Comparison of ENCODE assay signal across 13 cellular contexts in genomic region chr2:158011055-158011771, GRCh38.
DNase-seq lines count a peak whose midpoint lies in the region; ATAC-seq and TF ChIP-seq lines count a peak whose summit lies in the region.
"Had no signal": no experiment of that assay in that cellular context is flagged by ENCODE, and none has a peak within 500 bp of the region (broad histone marks: within the 10 kb centered on the region; RNA-seq: fewer than 3 reads in every experiment).

No MANE protein-coding gene starts in this region.

- H2BK120ac ChIP-seq in IMR-90 (ENCODE audit: low read depth, low read length): no peak overlapping the region

- H3K27me3 Mint-ChIP-seq in activated T-helper 1 cell treated with anti-CD3 and anti-CD28 coated beads, Interleukin-12 subunit alpha, Interleukin-12 subunit beta, Interleukin-2, Interleukin-4 antibody, amounts not matched to agents 30 ng/mL and 10 ng/mL and 1 ng/mL, durations not matched to agents 14 hours and 24 hours and 36 hours (ENCODE audit: insufficient read depth): peaks cover 1% of the 10 kb centered on the region
- H3K27me3 Mint-ChIP-seq in osteocyte (ENCODE audit: unreplicated experiment): peaks cover 7% of the 10 kb centered on the region

- no peaks in the 10 kb centered on the region for H3K9me3 ChIP-seq in IMR-90 (ENCODE audit: control insufficient read depth, insufficient read depth, low read length)
- H3K9me3 ChIP-seq: heart left ventricle had no signal

- H3K4me3 ChIP-seq in IMR-90 (ENCODE audit: insufficient read depth, low read depth, low read length): no peak overlapping the region
- H3K4me3 ChIP-seq: heart left ventricle had no signal

- no peak overlapping the region for H4K8ac ChIP-seq in IMR-90 (ENCODE audit: low read depth in 2 of 2, low read length in 2 of 2)

- H3K4me2 ChIP-seq in IMR-90 (ENCODE audit: low read depth, low read length): no peak overlapping the region

- CTCF ChIA-PET in IMR-90 (lab: Yijun Ruan, JAX) (interaction anchor here (0.7 to 1.0 kb wide), 2 partner anchors 502 to 706 kb away, joined by 3 read pairs; no protein-coding TSS in a partner anchor), GM10248 (lab: Yijun Ruan, JAX) (interaction anchor here (0.8 to 5.6 kb wide), 21 partner anchors 9 to 743 kb away, joined by 3 to 49 read pairs (median 3); no protein-coding TSS in a partner anchor)

- H3K9ac ChIP-seq in IMR-90 (ENCODE audit: low read depth, low read length): no peak overlapping the region

- H3K27ac Mint-ChIP-seq in activated T-helper 1 cell treated with anti-CD3 and anti-CD28 coated beads, Interleukin-12 subunit alpha, Interleukin-12 subunit beta, Interleukin-2, Interleukin-4 antibody, amounts not matched to agents 30 ng/mL and 10 ng/mL and 1 ng/mL, durations not matched to agents 14 hours and 24 hours and 36 hours: peak overlapping the region; percentile 76
- H3K27ac Mint-ChIP-seq in osteocyte (ENCODE audit: unreplicated experiment): no peak overlapping the region
- H3K27ac Mint-ChIP-seq: progenitor cell of endocrine pancreas; T-helper 2 cell treated with Interferon-gamma antibody and Interleukin-4, amounts not matched to agents 5 μg/mL and 100 μg/mL, for 36 hours had no signal

- H3K4me3 Mint-ChIP-seq in activated T-helper 1 cell treated with anti-CD3 and anti-CD28 coated beads, Interleukin-12 subunit alpha, Interleukin-12 subunit beta, Interleukin-2, Interleukin-4 antibody, amounts not matched to agents 30 ng/mL and 10 ng/mL and 1 ng/mL, durations not matched to agents 14 hours and 24 hours and 36 hours: no peak overlapping the region
- H3K4me3 Mint-ChIP-seq in osteocyte (ENCODE audit: unreplicated experiment): no peak overlapping the region
- H3K4me3 Mint-ChIP-seq: CD14-positive monocyte; T-helper 2 cell treated with Interferon-gamma antibody and Interleukin-4, amounts not matched to agents 5 μg/mL and 100 μg/mL, for 36 hours had no signal

- H3K36me3 ChIP-seq in IMR-90 (ENCODE audit: control insufficient read depth, insufficient read depth, low read length): no peaks in the 10 kb centered on the region
- H3K36me3 ChIP-seq: heart left ventricle had no signal

- peak; percentile 49 for DNase-seq in ELR (ENCODE audit: low read depth)
- DNase-seq in IMR-90: no peak
- no peak for DNase-seq in activated T-helper 1 cell treated with anti-CD3 and anti-CD28 coated beads, Interleukin-12 subunit alpha, Interleukin-12 subunit beta, Interleukin-2, Interleukin-4 antibody, amounts not matched to agents 30 ng/mL and 10 ng/mL and 1 ng/mL, durations not matched to agents 14 hours and 24 hours and 36 hours (ENCODE audit: low spot score)
- peak; percentile 7 for DNase-seq in iris pigment epithelial cell (ENCODE audit: low read depth)
- no peak for DNase-seq in osteocyte (ENCODE audit: extremely low spot score, unreplicated experiment)
- DNase-seq in GM10248 (ENCODE audit: extremely low spot score): no peak
- DNase-seq in inferior parietal cortex (ENCODE audit: extremely low spot score): no peak
- DNase-seq: amygdala, heart left ventricle had no signal

- no CpG with 5 or more reads among the region's 5 CpGs for WGBS in IMR-90 (ENCODE audit: extremely low coverage in 2 of 2, insufficient read length in 1 of 2), 2 experiments

- H3K18ac ChIP-seq in IMR-90 (ENCODE audit: low read depth, low read length): no peak overlapping the region

- no peaks in the 10 kb centered on the region for H3K79me1 ChIP-seq in IMR-90 (ENCODE audit: low read depth in 1 of 2, low read length in 2 of 2)

- TF ChIP-seq POLR2A in IMR-90 (IDR thresholded peaks at IDR 0.05; ENCODE audit: low read depth, low read length): no peak

- dilution Hi-C loops in IMR-90 (cut with HindIII; ENCODE audit: low sequenced_read_pairs, unreplicated experiment): no loop called here

- no peaks in the 10 kb centered on the region for H4K20me1 ChIP-seq in IMR-90 (ENCODE audit: insufficient read depth, low read length)

- no peak overlapping the region for H2AK9ac ChIP-seq in IMR-90 (replicated peaks; ENCODE audit: low read depth, low read length, poor library complexity)

- intact Hi-C loops in IMR-90 (cut with micrococcal nuclease): no loop called here
- intact Hi-C loops in activated T-helper 1 cell treated with anti-CD3 and anti-CD28 coated beads, Interleukin-12 subunit alpha, Interleukin-12 subunit beta, Interleukin-2, Interleukin-4 antibody, amounts not matched to agents 30 ng/mL and 10 ng/mL and 1 ng/mL, durations not matched to agents 14 hours and 24 hours and 36 hours (cut with micrococcal nuclease): loop anchor here (2.0 to 5.0 kb wide), 4 partner anchors 181 to 579 kb away; partner anchors contain the start of gene ACVR1C

- ATAC-seq in IMR-90 (ENCODE audit: low read depth) (no peak), HG03280 (IDR thresholded peaks at IDR 0.05; ENCODE audit: unreplicated experiment) (no peak)

- peaks cover 4% of the 10 kb centered on the region for H3K9me3 Mint-ChIP-seq in activated T-helper 1 cell treated with anti-CD3 and anti-CD28 coated beads, Interleukin-12 subunit alpha, Interleukin-12 subunit beta, Interleukin-2, Interleukin-4 antibody, amounts not matched to agents 30 ng/mL and 10 ng/mL and 1 ng/mL, durations not matched to agents 14 hours and 24 hours and 36 hours
- no peaks in the 10 kb centered on the region for H3K9me3 Mint-ChIP-seq in osteocyte (ENCODE audit: unreplicated experiment)
- H3K9me3 Mint-ChIP-seq: T-helper 2 cell treated with Interferon-gamma antibody and Interleukin-4, amounts not matched to agents 5 μg/mL and 100 μg/mL, for 36 hours had no signal

- no peak overlapping the region for H3K56ac ChIP-seq in IMR-90 (ENCODE audit: extremely low read depth, insufficient read depth, low read length)

- H3K4me1 Mint-ChIP-seq in activated T-helper 1 cell treated with anti-CD3 and anti-CD28 coated beads, Interleukin-12 subunit alpha, Interleukin-12 subunit beta, Interleukin-2, Interleukin-4 antibody, amounts not matched to agents 30 ng/mL and 10 ng/mL and 1 ng/mL, durations not matched to agents 14 hours and 24 hours and 36 hours (ENCODE audit: low read depth): peaks cover 57% of the 10 kb centered on the region
- H3K4me1 Mint-ChIP-seq in osteocyte (ENCODE audit: unreplicated experiment): no peaks in the 10 kb centered on the region

- POLR2A ChIA-PET in IMR-90 (lab: Charles Lee; ENCODE audit: unreplicated experiment) (no interaction called here), GM10248 (lab: Yijun Ruan, JAX) (no interaction called here)

- peaks cover 2% of the 10 kb centered on the region; the same call in 1 of the 2 replicates for H3K27me3 ChIP-seq in IMR-90 (ENCODE audit: control insufficient read depth, insufficient read depth, low read length)
- H3K27me3 ChIP-seq: heart left ventricle had no signal

- no peak overlapping the region for H2BK5ac ChIP-seq in IMR-90 (ENCODE audit: low read depth, low read length, poor library complexity, severe bottlenecking)

- no peak overlapping the region for H3K27ac ChIP-seq in IMR-90 (ENCODE audit: insufficient read depth, low read length)
- H3K27ac ChIP-seq: heart left ventricle had no signal

- peaks cover 2% of the 10 kb centered on the region for H3K36me3 Mint-ChIP-seq in activated T-helper 1 cell treated with anti-CD3 and anti-CD28 coated beads, Interleukin-12 subunit alpha, Interleukin-12 subunit beta, Interleukin-2, Interleukin-4 antibody, amounts not matched to agents 30 ng/mL and 10 ng/mL and 1 ng/mL, durations not matched to agents 14 hours and 24 hours and 36 hours (ENCODE audit: low read depth)
- no peaks in the 10 kb centered on the region for H3K36me3 Mint-ChIP-seq in osteocyte (ENCODE audit: unreplicated experiment)
- H3K36me3 Mint-ChIP-seq: CD14-positive monocyte had no signal

- no peak overlapping the region for H3K14ac ChIP-seq in IMR-90 (replicated peaks; ENCODE audit: low read depth, low read length)

- H2AFZ ChIP-seq in IMR-90 (replicated peaks; ENCODE audit: low read length, poor library complexity): no peak overlapping the region

- no peak for TF ChIP-seq RAD21 in IMR-90 (IDR thresholded peaks at IDR 0.05; ENCODE audit: low read length)

- H3K9me1 ChIP-seq in IMR-90 (ENCODE audit: insufficient read depth, low read length): no peaks in the 10 kb centered on the region

- no peak overlapping the region for H4K91ac ChIP-seq in IMR-90 (ENCODE audit: insufficient read depth, low read depth, low read length)

- H3K23ac ChIP-seq in IMR-90 (ENCODE audit: low read depth, low read length): no peak overlapping the region

- H4K5ac ChIP-seq in IMR-90 (ENCODE audit: low read depth, low read length): no peak overlapping the region

- H3K4me1 ChIP-seq in IMR-90 (ENCODE audit: control insufficient read depth, insufficient read depth, low read length): no peaks in the 10 kb centered on the region

- TF ChIP-seq CTCF in IMR-90 (conservative IDR thresholded peaks at IDR 0.05; ENCODE audit: low read depth, low read length): no peak
- TF ChIP-seq CTCF in osteocyte (IDR thresholded peaks at IDR 0.05): no peak
- no peak for TF ChIP-seq CTCF in GM10248 (IDR thresholded peaks at IDR 0.05; ENCODE audit: control extremely low read depth, extremely low read depth, low read depth, missing control alignments)

- H2BK15ac ChIP-seq in IMR-90 (ENCODE audit: low read depth, low read length): no peak overlapping the region

- H3K4ac ChIP-seq in IMR-90 (ENCODE audit: low read depth, low read length): no peak overlapping the region

- H2AK5ac ChIP-seq in IMR-90 (ENCODE audit: low read depth, low read length): no peak overlapping the region

- BruUV-seq in IMR-90 (replicated peaks; lab: Mats Ljungman, UMichigan): no TSS peak

- no peak overlapping the region for H2BK20ac ChIP-seq in IMR-90 (ENCODE audit: low read depth, low read length)

- in situ Hi-C loops in IMR-90 (cut with MboI; ENCODE audit: low sequenced_read_pairs): loop anchor here (25.0 kb wide), 1 partner anchor 374 kb away; the partner anchor contains the start of gene ACVR1C

TF ChIP-seq in IMR-90, 13 proteins besides CTCF, POLR2A, EP300 and RAD21:
- TF ChIP-seq MAZ (IDR thresholded peaks at IDR 0.05; ENCODE audit: borderline replicate concordance, low read depth, low read length) (no peak), USF2 (IDR thresholded peaks at IDR 0.05; ENCODE audit: low read depth, low read length) (peak; percentile 65; the same call in 1 of the 2 replicates)

Comparison
In these comparisons a context has a peak if more than half of its experiments do, and no peak if none do; other contexts are left out.
1. DNase-seq: peak in ELR (single experiment) and iris pigment epithelial cell (single experiment); none in IMR-90 (single experiment), activated T-helper 1 cell treated with anti-CD3 and anti-CD28 coated beads, Interleukin-12 subunit alpha, Interleukin-12 subunit beta, Interleukin-2, Interleukin-4 antibody, amounts not matched to agents 30 ng/mL and 10 ng/mL and 1 ng/mL, durations not matched to agents 14 hours and 24 hours and 36 hours (single experiment), osteocyte (single experiment), GM10248 (single experiment) and inferior parietal cortex (single experiment).